ENCODE assay signal across 9 cellular contexts in the genomic region with DNA sequence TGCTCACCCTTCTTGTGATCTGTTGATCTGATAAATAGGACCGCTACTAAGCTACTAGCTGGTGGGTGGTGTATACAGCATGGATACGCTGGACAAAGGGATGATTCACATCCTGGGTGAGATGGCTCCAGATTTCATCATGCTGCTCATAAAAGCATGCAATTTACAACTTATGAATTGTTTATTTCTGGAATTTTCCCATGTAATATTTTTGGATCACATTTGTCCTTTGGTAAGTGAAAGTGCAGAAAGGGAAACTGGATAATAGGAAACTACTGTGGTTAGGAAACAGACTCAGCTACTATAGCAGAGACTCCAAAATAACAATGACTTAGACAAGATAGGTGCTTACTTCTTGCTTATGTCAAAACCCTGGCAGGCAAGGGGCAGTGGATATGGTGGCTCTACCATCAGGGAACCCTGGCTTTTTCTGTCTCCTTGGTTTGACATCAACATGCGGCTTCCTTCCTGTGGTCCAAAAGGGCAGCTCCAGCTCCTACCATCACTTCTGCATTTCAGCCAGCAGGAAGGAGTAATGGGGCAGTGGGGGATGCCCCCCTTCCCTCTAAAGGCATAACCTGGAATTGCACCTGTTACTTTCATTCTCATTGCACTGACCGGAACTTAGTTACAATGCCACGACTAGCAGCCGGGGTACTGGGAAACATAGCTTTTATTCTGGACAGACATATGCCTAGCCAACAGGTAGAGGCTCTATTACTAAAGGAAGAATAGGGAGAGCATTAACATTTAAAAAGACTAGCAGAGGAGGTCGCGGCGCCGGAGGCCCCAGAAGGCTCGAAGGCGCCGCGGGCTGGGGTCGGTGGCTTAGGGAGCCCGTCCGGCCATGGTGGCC. TPM values are rescaled to one million over a fixed set of nuclear protein-coding genes. Genes with fewer than 3 reads are reported as not detected.
DNase-seq lines count a peak whose midpoint lies in the region; ATAC-seq and TF ChIP-seq lines count a peak whose summit lies in the region.
"Had no signal": no experiment of that assay in that cellular context is flagged by ENCODE, and none has a peak within 500 bp of the region (broad histone marks: within the 10 kb centered on the region; RNA-seq: fewer than 3 reads in every experiment).

No MANE protein-coding gene starts in this region.

- H3K4me3 ChIP-seq in choroid plexus epithelial cell (ENCODE audit: low read depth, low read length), result no peak overlapping the region

- peak; percentile 43 for TF ChIP-seq CTCF in choroid plexus epithelial cell (conservative IDR thresholded peaks at IDR 0.05; ENCODE audit: low read depth, low read length)
- TF ChIP-seq CTCF in osteocyte (IDR thresholded peaks at IDR 0.05), result peak; percentile 5

- peak overlapping the region; percentile 71 for H3K27ac Mint-ChIP-seq in osteocyte (ENCODE audit: unreplicated experiment)
- H3K27ac Mint-ChIP-seq: activated naive CD8-positive, alpha-beta T cell had no signal

- no peaks in the 10 kb centered on the region for H3K9me3 Mint-ChIP-seq in osteocyte (ENCODE audit: unreplicated experiment)
- H3K9me3 Mint-ChIP-seq in activated T-cell treated with anti-CD3 and anti-CD28 coated beads, Interleukin-2, amount 50 U/mL, for 4 hours, result no peaks in the 10 kb centered on the region

- no peak for ATAC-seq in activated CD4-positive, CD25-positive, alpha-beta regulatory T cell treated with anti-CD3 and anti-CD28 coated beads, Interleukin-2, amount 50 U/mL, for 24 hours
- no peak for ATAC-seq in GM18498 (IDR thresholded peaks at IDR 0.05; ENCODE audit: unreplicated experiment)
- ATAC-seq in activated T-cell treated with anti-CD3 and anti-CD28 coated beads, Interleukin-2, amount 50 U/mL, for 4 hours, result no peak

- H3K36me3 Mint-ChIP-seq in osteocyte (ENCODE audit: unreplicated experiment), result no peaks in the 10 kb centered on the region
- no peaks in the 10 kb centered on the region for H3K36me3 Mint-ChIP-seq in activated T-cell treated with anti-CD3 and anti-CD28 coated beads, Interleukin-2, amount 50 U/mL, for 4 hours (ENCODE audit: insufficient read depth)

- no peaks in the 10 kb centered on the region for H3K27me3 Mint-ChIP-seq in osteocyte (ENCODE audit: unreplicated experiment)
- H3K27me3 Mint-ChIP-seq in activated T-cell treated with anti-CD3 and anti-CD28 coated beads, Interleukin-2, amount 50 U/mL, for 4 hours (ENCODE audit: low read depth), result no peaks in the 10 kb centered on the region
- H3K27me3 Mint-ChIP-seq: activated naive CD8-positive, alpha-beta T cell had no signal

- H3K4me3 Mint-ChIP-seq in osteocyte (ENCODE audit: unreplicated experiment), result no peak overlapping the region
- no peak overlapping the region for H3K4me3 Mint-ChIP-seq in activated T-cell treated with anti-CD3 and anti-CD28 coated beads, Interleukin-2, amount 50 U/mL, for 4 hours
- H3K4me3 Mint-ChIP-seq: activated naive CD8-positive, alpha-beta T cell had no signal

- DNase-seq in ELF-1 (ENCODE audit: low read depth, low spot score) (peak; percentile 47), NCI-H460 (ENCODE audit: extremely low read depth, low read depth) (peak; percentile 84), choroid plexus epithelial cell (ENCODE audit: low read depth) (peak; percentile 95), osteocyte (ENCODE audit: extremely low spot score, unreplicated experiment) (no peak), middle frontal gyrus (ENCODE audit: extremely low spot score, low spot score) (no peak)
- DNase-seq in activated T-cell treated with anti-CD3 and anti-CD28 coated beads, Interleukin-2, amount 50 U/mL, for 4 hours, result no peak

- peaks cover 17% of the 10 kb centered on the region for H3K4me1 Mint-ChIP-seq in osteocyte (ENCODE audit: unreplicated experiment)
- H3K4me1 Mint-ChIP-seq in activated T-cell treated with anti-CD3 and anti-CD28 coated beads, Interleukin-2, amount 50 U/mL, for 4 hours (ENCODE audit: low read depth), result peaks cover 8% of the 10 kb centered on the region

RNA-seq across cellular contexts. Expression of a gene that starts 13.8 kb away (rescaled TPM):
- 204 and 212 TPM in 2 replicates for total RNA-seq in NCI-H460 (2014; rRNA removed; shearing (Covaris generic))
- 210 and 308 TPM in 2 replicates for polyA plus RNA-seq in NCI-H460 (2014; cell fraction: nucleus; rRNA removed)
- 93.0 and 94.6 TPM in 2 replicates for total RNA-seq in osteocyte
- total RNA-seq in activated T-cell treated with anti-CD3 and anti-CD28 coated beads, Interleukin-2, amount 50 U/mL, for 4 hours, result 100 to 1,000 TPM; 320 to 346 (median 334) TPM

RNA-seq across cellular contexts. Expression of a gene that starts 30.5 kb away (rescaled TPM):
- total RNA-seq in NCI-H460 (2014; rRNA removed; shearing (Covaris generic)), result 1.6 and 2.4 TPM in 2 replicates
- polyA plus RNA-seq in NCI-H460 (2014; cell fraction: nucleus; rRNA removed), result 1.4 and 4.0 TPM in 2 replicates
- total RNA-seq in osteocyte, result 8.0 and 10.4 TPM in 2 replicates
- 1 to 10 TPM in 2 of 3 donors, under 1 TPM in 1; 0.30 to 2.2 (median 1.4) TPM for total RNA-seq in activated T-cell treated with anti-CD3 and anti-CD28 coated beads, Interleukin-2, amount 50 U/mL, for 4 hours

Comparison
In these comparisons a context has a peak if more than half of its experiments do, and no peak if none do; other contexts are left out.
1. DNase-seq: peak in ELF-1 (single experiment), NCI-H460 (single experiment) and choroid plexus epithelial cell (single experiment); none in osteocyte (single experiment), middle frontal gyrus (single experiment) and activated T-cell treated with anti-CD3 and anti-CD28 coated beads, Interleukin-2, amount 50 U/mL, for 4 hours (single experiment).